In the genomic region with DNA sequence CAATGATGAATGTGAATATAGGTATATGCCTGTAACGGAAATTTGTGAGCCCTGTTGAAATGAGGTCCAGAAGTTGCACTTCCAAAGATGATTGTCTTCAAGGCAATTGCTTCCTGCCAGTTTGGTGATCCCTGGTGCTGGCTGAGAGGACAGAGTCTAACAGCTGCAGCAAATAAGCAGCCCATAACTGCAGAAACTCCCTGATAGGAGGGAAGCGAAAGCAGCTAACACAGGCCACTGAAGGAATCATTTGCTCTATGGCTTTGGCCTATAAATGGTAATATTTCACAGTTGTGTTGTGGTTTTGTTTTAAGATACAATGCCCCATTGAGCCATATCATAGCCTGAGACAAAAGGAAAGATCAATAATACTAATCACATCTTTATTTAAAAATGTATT, we compare ENCODE assay signal across 19 cellular contexts.
"Had no signal": no experiment of that assay in that cellular context is flagged by ENCODE, and none has a peak within 500 bp of the region (broad histone marks: within the 10 kb centered on the region; RNA-seq: fewer than 3 reads in every experiment).

No MANE protein-coding gene starts in this region.

- H3K27me3 ChIP-seq: colonic mucosa, foreskin keratinocyte, stomach had no signal

- H3K9me3 ChIP-seq: colonic mucosa, left ventricle myocardium inferior, lower lobe of right lung, psoas muscle, uterus had no signal

- H3K27ac ChIP-seq: colonic mucosa, foreskin keratinocyte, left ventricle myocardium inferior, lower lobe of right lung, psoas muscle, skin epidermis, stomach, uterus had no signal

- DNase-seq: colonic mucosa; dermis blood vessel endothelial cell; foreskin keratinocyte; kidney; left cardiac atrium; left ventricle myocardium inferior; lower lobe of right lung; psoas muscle; retina; stimulated activated CD4-positive, alpha-beta T cell treated with anti-CD3 and anti-CD28 coated beads, Interleukin-12 subunit alpha, Interleukin-12 subunit beta, amount 100 ng/mL, for 4 hours; stimulated activated naive CD4-positive, alpha-beta T cell; stomach; substantia nigra; uterus had no signal

- H3K27ac Mint-ChIP-seq: memory B cell; mesothelial cell of epicardium; natural killer cell treated with Interleukin-12 subunit alpha and Interleukin-12 subunit beta and Interleukin-15 and Interleukin-18, amount 100 ng/mL, for 72 hours; type B pancreatic cell had no signal

- H3K36me3 ChIP-seq: colonic mucosa, left ventricle myocardium inferior, lower lobe of right lung, stomach, uterus had no signal

- H3K4me3 Mint-ChIP-seq: memory B cell; mesothelial cell of epicardium; natural killer cell treated with Interleukin-12 subunit alpha and Interleukin-12 subunit beta and Interleukin-15 and Interleukin-18, amount 100 ng/mL, for 72 hours; type B pancreatic cell had no signal

- H3K9me3 Mint-ChIP-seq: type B pancreatic cell had no signal

- H3K36me3 Mint-ChIP-seq: memory B cell; mesothelial cell of epicardium; natural killer cell treated with Interleukin-12 subunit alpha and Interleukin-12 subunit beta and Interleukin-15 and Interleukin-18, amount 100 ng/mL, for 72 hours; type B pancreatic cell had no signal

- H3K4me1 ChIP-seq: colonic mucosa, foreskin keratinocyte, left ventricle myocardium inferior, lower lobe of right lung, psoas muscle, stomach, uterus had no signal

- H3K27me3 Mint-ChIP-seq: memory B cell; natural killer cell treated with Interleukin-12 subunit alpha and Interleukin-12 subunit beta and Interleukin-15 and Interleukin-18, amount 100 ng/mL, for 72 hours; type B pancreatic cell had no signal

- H3K4me3 ChIP-seq: colonic mucosa, left ventricle myocardium inferior, lower lobe of right lung, psoas muscle, skin epidermis, stomach, uterus had no signal

- H3K4me1 Mint-ChIP-seq: memory B cell had no signal
